ENCODE assay signal across 9 cellular contexts in the genomic region with DNA sequence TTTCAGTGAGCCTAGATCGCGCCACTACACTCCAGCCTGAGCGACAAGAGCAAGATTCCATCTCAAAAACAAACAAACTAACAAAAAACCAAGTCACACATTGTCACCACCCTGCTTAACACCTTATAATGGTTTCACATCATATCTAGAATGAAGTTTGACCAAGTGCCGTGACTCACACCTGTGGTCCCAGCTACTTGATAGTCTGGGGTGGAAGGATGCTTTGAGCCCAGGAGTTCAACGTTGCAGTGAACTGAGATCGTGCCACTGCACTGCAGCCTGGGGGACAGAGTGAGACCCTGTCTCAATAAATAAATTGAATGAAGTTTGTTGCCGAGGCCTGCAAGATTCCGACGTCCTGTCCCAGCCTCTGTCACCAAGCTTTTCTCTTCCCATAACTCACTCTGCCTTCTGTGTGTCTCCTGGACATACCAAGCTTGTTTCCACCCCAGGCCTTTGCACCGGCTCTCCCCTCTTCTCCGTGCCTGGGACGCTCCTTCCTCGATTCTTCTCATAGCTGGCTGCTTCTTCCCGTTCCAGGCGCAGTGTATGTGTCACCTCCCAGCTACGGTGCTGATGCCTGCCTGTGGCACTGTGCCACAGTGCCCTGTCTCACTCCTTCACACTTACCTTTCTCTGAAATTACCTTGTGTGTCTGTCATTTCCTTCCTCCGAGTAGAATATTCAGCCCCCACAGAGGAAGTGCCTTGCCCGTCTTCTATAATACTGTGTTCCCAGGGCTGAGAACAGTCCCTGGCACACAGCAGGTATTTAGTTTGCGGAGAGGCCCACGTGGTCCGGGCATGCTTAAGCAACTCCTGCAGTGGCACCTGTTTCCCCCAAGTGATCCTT.
DNase-seq lines count a peak whose midpoint lies in the region; ATAC-seq lines count a peak whose summit lies in the region.
"Had no signal": no experiment of that assay in that cellular context is flagged by ENCODE, and none has a peak within 500 bp of the region (broad histone marks: within the 10 kb centered on the region; RNA-seq: fewer than 3 reads in every experiment).

No MANE protein-coding gene starts in this region.

- peak overlapping the region; percentile 26 for H3K27ac Mint-ChIP-seq in stimulated activated naive CD8-positive, alpha-beta T cell treated with anti-CD3 and anti-CD28 coated beads, Interleukin-15, Interleukin-2, amounts not matched to agents 100 ng/mL and 50 ng/mL, for 24 hours
- H3K27ac Mint-ChIP-seq: activated B cell treated with CpG ODN at 0.5 μM for 24 hours had no signal

- peaks cover 50% of the 10 kb centered on the region for H3K4me1 Mint-ChIP-seq in stimulated activated naive CD8-positive, alpha-beta T cell treated with anti-CD3 and anti-CD28 coated beads, Interleukin-15, Interleukin-2, amounts not matched to agents 100 ng/mL and 50 ng/mL, for 24 hours (ENCODE audit: low read depth)

- no peak for DNase-seq in activated CD4-positive, CD25-positive, alpha-beta regulatory T cell (lab: John Stamatoyannopoulos, UW)
- peak; percentile 48 to 52 for DNase-seq in activated CD4-positive, alpha-beta T cell treated with anti-CD3 and anti-CD28 coated beads for 4 hours
- DNase-seq in head of caudate nucleus (peak in 40 of 42 donors; percentile 47 to 86 (median 70)), pons (ENCODE audit: low spot score) (no peak), medulla oblongata (ENCODE audit: extremely low spot score) (no peak)

- intact Hi-C loops in head of caudate nucleus (cut with DNase I): loop anchor here (5.0 to 10.0 kb wide), 2 partner anchors 189 to 291 kb away; no protein-coding TSS in a partner anchor

- H3K27me3 Mint-ChIP-seq in stimulated activated naive CD8-positive, alpha-beta T cell treated with anti-CD3 and anti-CD28 coated beads, Interleukin-15, Interleukin-2, amounts not matched to agents 100 ng/mL and 50 ng/mL, for 24 hours: no peaks in the 10 kb centered on the region
- H3K27me3 Mint-ChIP-seq: activated B cell treated with CpG ODN at 0.5 μM for 24 hours had no signal

- no peaks in the 10 kb centered on the region for H3K36me3 Mint-ChIP-seq in stimulated activated naive CD8-positive, alpha-beta T cell treated with anti-CD3 and anti-CD28 coated beads, Interleukin-15, Interleukin-2, amounts not matched to agents 100 ng/mL and 50 ng/mL, for 24 hours (ENCODE audit: low read depth)

- peak overlapping the region; percentile 15 for H3K4me3 Mint-ChIP-seq in stimulated activated naive CD8-positive, alpha-beta T cell treated with anti-CD3 and anti-CD28 coated beads, Interleukin-15, Interleukin-2, amounts not matched to agents 100 ng/mL and 50 ng/mL, for 24 hours

- no peaks in the 10 kb centered on the region for H3K9me3 Mint-ChIP-seq in stimulated activated naive CD8-positive, alpha-beta T cell treated with anti-CD3 and anti-CD28 coated beads, Interleukin-15, Interleukin-2, amounts not matched to agents 100 ng/mL and 50 ng/mL, for 24 hours
- H3K9me3 Mint-ChIP-seq: activated B cell treated with CpG ODN at 0.5 μM for 24 hours had no signal

- ATAC-seq in activated CD4-positive, CD25-positive, alpha-beta regulatory T cell treated with anti-CD3 and anti-CD28 coated beads, Interleukin-2, amount 50 U/mL, for 24 hours: peak; percentile 63 to 70
- ATAC-seq in HG03135 (IDR thresholded peaks at IDR 0.05; ENCODE audit: unreplicated experiment): no peak

Comparison
In these comparisons a context has a peak if more than half of its experiments do, and no peak if none do; other contexts are left out.
1. DNase-seq: peak in activated CD4-positive, alpha-beta T cell treated with anti-CD3 and anti-CD28 coated beads for 4 hours (2 of 2) and head of caudate nucleus (40 of 42); none in activated CD4-positive, CD25-positive, alpha-beta regulatory T cell (0 of 4), pons (single experiment) and medulla oblongata (single experiment).